14 cellular contexts compared by ENCODE assay signal in the genomic region with DNA sequence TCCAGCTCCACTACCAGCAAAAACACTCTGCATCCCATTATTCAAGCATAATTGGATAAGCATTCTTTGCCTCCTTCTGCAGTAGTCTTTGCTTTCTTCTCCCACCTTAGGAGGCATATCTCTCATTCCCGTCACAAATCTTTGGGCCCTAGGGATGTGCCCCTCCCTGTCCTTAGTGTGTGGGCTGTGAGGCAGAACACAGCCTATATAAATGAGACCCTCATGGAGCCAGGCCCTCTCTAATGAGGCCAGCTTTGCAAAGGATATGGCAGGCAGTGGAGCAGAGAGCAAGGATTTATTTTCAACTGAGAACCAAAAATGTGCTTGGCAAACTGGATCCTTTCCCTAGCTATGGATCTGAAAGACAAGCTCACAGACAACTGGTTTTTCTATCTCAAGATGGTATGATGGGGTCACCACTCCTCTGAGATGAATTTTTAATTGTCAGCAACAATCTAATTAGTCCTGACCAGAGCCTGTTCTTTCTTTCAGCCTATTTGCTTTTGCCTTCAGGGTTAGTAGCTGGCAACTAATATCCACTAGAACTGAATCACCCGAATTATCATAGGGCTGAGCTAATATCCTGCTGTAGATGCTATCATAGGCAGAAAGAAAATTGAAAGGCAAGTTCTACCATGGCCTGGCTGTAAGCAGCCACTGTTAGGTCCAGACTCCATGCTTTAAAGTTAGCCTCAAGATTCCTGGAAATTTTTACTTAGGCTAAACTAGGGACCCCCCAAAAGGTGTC.
DNase-seq lines count a peak whose midpoint lies in the region; ATAC-seq and TF ChIP-seq lines count a peak whose summit lies in the region.
"Had no signal": no experiment of that assay in that cellular context is flagged by ENCODE, and none has a peak within 500 bp of the region (broad histone marks: within the 10 kb centered on the region; RNA-seq: fewer than 3 reads in every experiment).

No MANE protein-coding gene starts in this region.

- H3K27me3 ChIP-seq in RWPE2 (ENCODE audit: insufficient read depth, poor library complexity, severe bottlenecking) (no peaks in the 10 kb centered on the region), fibroblast of lung (ENCODE audit: control insufficient read depth, insufficient read depth, low read length) (no peaks in the 10 kb centered on the region), rectal smooth muscle tissue (ENCODE audit: control insufficient read depth, insufficient read depth, low read length) (no peaks in the 10 kb centered on the region), H7 (ENCODE audit: control insufficient read depth, insufficient read depth, low read length) (no peaks in the 10 kb centered on the region)

- H3K9me3 ChIP-seq in RWPE2 (ENCODE audit: severe bottlenecking) (no peaks in the 10 kb centered on the region), fibroblast of lung (ENCODE audit: control insufficient read depth, insufficient read depth, low read depth, low read length) (no peaks in the 10 kb centered on the region)
- H3K9me3 ChIP-seq: BLaER1 treated with 17β-estradiol and CSF1 and Interleukin-3, amounts not matched to agents 10 nM and 100 nM had no signal

- H3K4me2 ChIP-seq in fibroblast of lung (ENCODE audit: extremely low read depth, insufficient read depth, low read length), result no peak overlapping the region
- H3K4me2 ChIP-seq: BLaER1 treated with 17β-estradiol and CSF1 and Interleukin-3, amounts not matched to agents 10 nM and 100 nM; KMS-11 had no signal

- H3K4me1 ChIP-seq in RWPE2 (ENCODE audit: insufficient read depth, poor library complexity, severe bottlenecking), result peaks cover 31% of the 10 kb centered on the region
- H3K4me1 ChIP-seq in fibroblast of lung (ENCODE audit: control insufficient read depth, extremely low read depth, insufficient read depth, low read length), result peaks cover 48% of the 10 kb centered on the region
- peaks cover 59% of the 10 kb centered on the region for H3K4me1 ChIP-seq in rectal smooth muscle tissue (ENCODE audit: control insufficient read depth, insufficient read depth, low read length)

- peak; percentile 43 for DNase-seq in AG20443 (ENCODE audit: low spot score)
- DNase-seq in RWPE2 (ENCODE audit: low spot score), result no peak
- DNase-seq in fibroblast of lung (ENCODE audit: low read depth in 2 of 2), result peak in 1 of 2 donors; percentile 64
- DNase-seq in NCI-H2196 treated with DMSO at 0.1 percent for 48 hours (lab: John Stamatoyannopoulos, UW; ENCODE audit: unreplicated experiment), result no peak
- no peak for DNase-seq in H7
- DNase-seq in A172 (ENCODE audit: low spot score), result no peak
- DNase-seq in DMS 273 treated with DMSO at 0.1 percent for 48 hours (lab: John Stamatoyannopoulos, UW), result no peak
- DNase-seq: activated CD4-positive, alpha-beta memory T cell treated with anti-CD3 and anti-CD28 coated beads for 36 hours; islet precursor cell; NCI-H345; T-helper 1 cell had no signal

- H3K9ac ChIP-seq in fibroblast of lung (ENCODE audit: insufficient read depth, low read length), result no peak overlapping the region
- H3K9ac ChIP-seq in rectal smooth muscle tissue (ENCODE audit: low read length), result no peak overlapping the region
- H3K9ac ChIP-seq: BLaER1 treated with 17β-estradiol and CSF1 and Interleukin-3, amounts not matched to agents 10 nM and 100 nM; KMS-11 had no signal

- H3K36me3 ChIP-seq in RWPE2 (ENCODE audit: low read depth), result no peaks in the 10 kb centered on the region
- H3K36me3 ChIP-seq in fibroblast of lung (ENCODE audit: control insufficient read depth, insufficient read depth, low read length), result no peaks in the 10 kb centered on the region
- peaks cover 12% of the 10 kb centered on the region for H3K36me3 ChIP-seq in rectal smooth muscle tissue (ENCODE audit: control insufficient read depth, insufficient read depth, low read length)
- H3K36me3 ChIP-seq in H7 (replicated peaks; ENCODE audit: control insufficient read depth, insufficient read depth, low read length), result no peaks in the 10 kb centered on the region

- no peaks in the 10 kb centered on the region for H4K20me1 ChIP-seq in fibroblast of lung (ENCODE audit: control insufficient read depth, extremely low read depth, insufficient read depth, low read length)

- no peak overlapping the region for H3K4me3 ChIP-seq in RWPE2 (ENCODE audit: severe bottlenecking)
- no peak overlapping the region for H3K4me3 ChIP-seq in fibroblast of lung (replicated peaks in 1 of 4; ENCODE audit: control extremely low read depth in 1 of 4, insufficient read depth in 1 of 4, low read depth in 3 of 4, low read length in 4 of 4)
- H3K4me3 ChIP-seq in rectal smooth muscle tissue (ENCODE audit: low read length), result no peak overlapping the region
- no peak overlapping the region for H3K4me3 ChIP-seq in H7 (ENCODE audit: insufficient read depth, low read depth, low read length)
- H3K4me3 ChIP-seq: BLaER1 treated with 17β-estradiol and CSF1 and Interleukin-3, amounts not matched to agents 10 nM and 100 nM had no signal

- no peak overlapping the region for H2AFZ ChIP-seq in fibroblast of lung (ENCODE audit: low read length)

- H3K79me2 ChIP-seq in fibroblast of lung (ENCODE audit: control insufficient read depth, insufficient read depth, low read length), result no peaks in the 10 kb centered on the region

- H3K27ac ChIP-seq in RWPE2 (ENCODE audit: poor library complexity, severe bottlenecking) (peak overlapping the region; percentile 82), fibroblast of lung (ENCODE audit: insufficient read depth, low read length) (peak overlapping the region; percentile 34), rectal smooth muscle tissue (ENCODE audit: low read depth, low read length) (peak overlapping the region; percentile 69)
- H3K27ac ChIP-seq: BLaER1 treated with 17β-estradiol and CSF1 and Interleukin-3, amounts not matched to agents 10 nM and 100 nM; KMS-11 had no signal

- ATAC-seq in RWPE2 (ENCODE audit: low read depth), result peak; percentile 58

- TF ChIP-seq CTCF in RWPE2 (IDR thresholded peaks at IDR 0.05; ENCODE audit: poor library complexity, severe bottlenecking), result no peak
- no peak for TF ChIP-seq CTCF in fibroblast of lung (conservative IDR thresholded peaks at IDR 0.05 in 1 of 2, IDR thresholded peaks at IDR 0.05 in 1 of 2; ENCODE audit: low read depth in 1 of 2, low read length in 2 of 2)
